ENCODE assay signal across 20 cellular contexts in genomic region chr2:10059016-10059351, GRCh38. TPM values are rescaled to one million over a fixed set of nuclear protein-coding genes. Genes with fewer than 3 reads are reported as not detected.
"Had no signal": no experiment of that assay in that cellular context is flagged by ENCODE, and none has a peak within 500 bp of the region (broad histone marks: within the 10 kb centered on the region; RNA-seq: fewer than 3 reads in every experiment).

No MANE protein-coding gene starts in this region.

- H3K27ac Mint-ChIP-seq: dendritic cell treated with granulocyte-macrophage colony-stimulating factor and Interleukin-4, amounts not matched to agents 40 ng/mL and 50 ng/mL, for 4 days; effector memory CD8-positive, alpha-beta T cell; naive B cell; stimulated activated effector memory CD8-positive, alpha-beta T cell treated with anti-CD3 and anti-CD28 coated beads, Interleukin-12 subunit alpha, Interleukin-12 subunit beta, amount 100 ng/mL, for 72 hours; stimulated activated naive CD8-positive, alpha-beta T cell treated with anti-CD3 and anti-CD28 coated beads, Interleukin-15, Interleukin-2, amounts not matched to agents 100 ng/mL and 50 ng/mL, for 24 hours had no signal

- H3K9me3 ChIP-seq: esophagus muscularis mucosa, gastrocnemius medialis, heart right ventricle, left lung, testis, tibial nerve had no signal

- H3K4me2 ChIP-seq: smooth muscle cell had no signal

- H3K27ac ChIP-seq: epithelial cell of prostate, gastrocnemius medialis, heart right ventricle, left lung, testis, tibial nerve had no signal

- ATAC-seq: effector memory CD8-positive, alpha-beta T cell; gastrocnemius medialis; left lung; right cardiac atrium; stimulated activated effector memory CD8-positive, alpha-beta T cell treated with anti-CD3 and anti-CD28 coated beads, Interleukin-12 subunit alpha, Interleukin-12 subunit beta, amount 100 ng/mL, for 72 hours had no signal

- H3K9me3 Mint-ChIP-seq: dendritic cell treated with granulocyte-macrophage colony-stimulating factor and Interleukin-4, amounts not matched to agents 40 ng/mL and 50 ng/mL, for 4 days; effector memory CD8-positive, alpha-beta T cell; naive B cell; nephron; stimulated activated effector memory CD8-positive, alpha-beta T cell treated with anti-CD3 and anti-CD28 coated beads, Interleukin-12 subunit alpha, Interleukin-12 subunit beta, amount 100 ng/mL, for 72 hours; stimulated activated naive CD8-positive, alpha-beta T cell treated with anti-CD3 and anti-CD28 coated beads, Interleukin-15, Interleukin-2, amounts not matched to agents 100 ng/mL and 50 ng/mL, for 24 hours had no signal

- H3K4me3 ChIP-seq: esophagus muscularis mucosa, gastrocnemius medialis, heart right ventricle, left lung, smooth muscle cell, testis, tibial nerve had no signal

- H3K27me3 ChIP-seq: esophagus muscularis mucosa, gastrocnemius medialis, heart right ventricle, left lung, testis, tibial nerve had no signal

- H3K4me3 Mint-ChIP-seq: dendritic cell treated with granulocyte-macrophage colony-stimulating factor and Interleukin-4, amounts not matched to agents 40 ng/mL and 50 ng/mL, for 4 days; effector memory CD8-positive, alpha-beta T cell; naive B cell; stimulated activated effector memory CD8-positive, alpha-beta T cell treated with anti-CD3 and anti-CD28 coated beads, Interleukin-12 subunit alpha, Interleukin-12 subunit beta, amount 100 ng/mL, for 72 hours; stimulated activated naive CD8-positive, alpha-beta T cell treated with anti-CD3 and anti-CD28 coated beads, Interleukin-15, Interleukin-2, amounts not matched to agents 100 ng/mL and 50 ng/mL, for 24 hours had no signal

- DNase-seq: effector memory CD8-positive, alpha-beta T cell; gastrocnemius medialis; heart right ventricle; islet precursor cell; mesendoderm; naive B cell; stimulated activated CD4-positive, alpha-beta T cell treated with anti-CD3 and anti-CD28 coated beads, Interleukin-4, amount 100 ng/mL, for 1 hour; stimulated activated CD8-positive, alpha-beta memory T cell treated with anti-CD3 and anti-CD28 coated beads, Interleukin-4, amount 100 ng/mL, for 48 hours; testis had no signal

RNA-seq across cellular contexts. Expression of gene CYS1, which starts 21.2 kb away (rescaled TPM):
- total RNA-seq: lung microvascular endothelial cell had no signal
